In genomic region chr4:110653602-110654253, GRCh38 we compare ENCODE assay signal across 18 cellular contexts. TPM values are rescaled to one million over a fixed set of nuclear protein-coding genes. Genes with fewer than 3 reads are reported as not detected.
"Had no signal": no experiment of that assay in that cellular context is flagged by ENCODE, and none has a peak within 500 bp of the region (broad histone marks: within the 10 kb centered on the region; RNA-seq: fewer than 3 reads in every experiment).

No MANE protein-coding gene starts in this region.

- H3K9me3 Mint-ChIP-seq: activated CD4-positive, alpha-beta T cell treated with anti-CD3 and anti-CD28 coated beads, Interleukin-2, amount 10 ng/mL, durations not matched to agents 7 days and 5 days; activated naive CD4-positive, alpha-beta T cell treated with anti-CD3 and anti-CD28 coated beads for 36 hours; activated naive CD8-positive, alpha-beta T cell treated with anti-CD3 and anti-CD28 coated beads, Interleukin-2, amount 50 U/mL, for 24 hours; activated T-cell treated with anti-CD3 and anti-CD28 coated beads, Interleukin-2, amount 50 U/mL, for 24 hours; activated T-helper 2 cell treated with anti-CD3 and anti-CD28 coated beads, Interferon-gamma antibody, Interleukin-2, Interleukin-4, amounts not matched to agents 10 μg/mL and 5 μg/mL and 100 μg/mL, durations not matched to agents 14 hours and 24 hours and 36 hours; central memory CD8-positive, alpha-beta T cell; neural crest cell; stimulated activated naive CD8-positive, alpha-beta T cell treated with anti-CD3 and anti-CD28 coated beads, Interleukin-15, Interleukin-2, amounts not matched to agents 100 ng/mL and 50 ng/mL, for 24 hours; T-helper 1 cell treated with Interleukin-12 subunit alpha and Interleukin-12 subunit beta and Interleukin-4 antibody, amounts not matched to agents 30 μg/mL and 1 μg/mL, for 36 hours had no signal

- H3K9me3 ChIP-seq: gastrocnemius medialis, vagina had no signal

- H3K27me3 Mint-ChIP-seq: activated CD4-positive, alpha-beta T cell treated with anti-CD3 and anti-CD28 coated beads, Interleukin-2, amount 10 ng/mL, durations not matched to agents 7 days and 5 days had no signal

- H3K4me3 ChIP-seq: coronary artery, gastrocnemius medialis, tibial nerve, vagina had no signal

- H3K27me3 ChIP-seq: gastrocnemius medialis, vagina had no signal

- H3K4me1 Mint-ChIP-seq: activated CD4-positive, alpha-beta T cell treated with anti-CD3 and anti-CD28 coated beads, Interleukin-2, amount 10 ng/mL, durations not matched to agents 7 days and 5 days; activated naive CD8-positive, alpha-beta T cell treated with anti-CD3 and anti-CD28 coated beads, Interleukin-2, amount 50 U/mL, for 24 hours; central memory CD8-positive, alpha-beta T cell; neural crest cell had no signal

- DNase-seq: activated CD4-positive, alpha-beta T cell treated with anti-CD3 and anti-CD28 coated beads, Interleukin-2, amount 10 ng/mL, durations not matched to agents 7 days and 5 days; activated CD8-positive, alpha-beta T cell treated with anti-CD3 and anti-CD28 coated beads, Interleukin-2, amount 10 ng/mL, durations not matched to agents 7 days and 5 days; activated naive CD4-positive, alpha-beta T cell treated with anti-CD3 and anti-CD28 coated beads for 36 hours; activated naive CD8-positive, alpha-beta T cell treated with anti-CD3 and anti-CD28 coated beads, Interleukin-2, amount 50 U/mL, for 24 hours; activated T-cell treated with anti-CD3 and anti-CD28 coated beads, Interleukin-2, amount 50 U/mL, for 24 hours; aorta; gastrocnemius medialis; head of caudate nucleus had no signal

- H3K27ac ChIP-seq: coronary artery, gastrocnemius medialis, tibial nerve, vagina had no signal

- ATAC-seq: activated CD8-positive, alpha-beta T cell treated with anti-CD3 and anti-CD28 coated beads, Interleukin-2, amount 10 ng/mL, durations not matched to agents 7 days and 5 days; activated naive CD8-positive, alpha-beta T cell treated with anti-CD3 and anti-CD28 coated beads, Interleukin-2, amount 50 U/mL, for 24 hours; gastrocnemius medialis had no signal

- H3K36me3 ChIP-seq: gastrocnemius medialis, tibial nerve, vagina had no signal

- H3K4me3 Mint-ChIP-seq: activated CD4-positive, alpha-beta T cell treated with anti-CD3 and anti-CD28 coated beads, Interleukin-2, amount 10 ng/mL, durations not matched to agents 7 days and 5 days; activated CD8-positive, alpha-beta T cell treated with anti-CD3 and anti-CD28 coated beads, Interleukin-2, amount 10 ng/mL, durations not matched to agents 7 days and 5 days; activated naive CD4-positive, alpha-beta T cell treated with anti-CD3 and anti-CD28 coated beads for 36 hours; activated naive CD8-positive, alpha-beta T cell treated with anti-CD3 and anti-CD28 coated beads, Interleukin-2, amount 50 U/mL, for 24 hours; activated T-cell treated with anti-CD3 and anti-CD28 coated beads, Interleukin-2, amount 50 U/mL, for 24 hours; central memory CD8-positive, alpha-beta T cell; neural crest cell; stimulated activated naive CD8-positive, alpha-beta T cell treated with anti-CD3 and anti-CD28 coated beads, Interleukin-15, Interleukin-2, amounts not matched to agents 100 ng/mL and 50 ng/mL, for 24 hours; T-helper 1 cell treated with Interleukin-12 subunit alpha and Interleukin-12 subunit beta and Interleukin-4 antibody, amounts not matched to agents 30 μg/mL and 1 μg/mL, for 36 hours had no signal

- H3K4me1 ChIP-seq: gastrocnemius medialis, tibial nerve, vagina had no signal

- H3K27ac Mint-ChIP-seq: activated CD4-positive, alpha-beta T cell treated with anti-CD3 and anti-CD28 coated beads, Interleukin-2, amount 10 ng/mL, durations not matched to agents 7 days and 5 days; activated CD8-positive, alpha-beta T cell treated with anti-CD3 and anti-CD28 coated beads, Interleukin-2, amount 10 ng/mL, durations not matched to agents 7 days and 5 days; activated naive CD4-positive, alpha-beta T cell treated with anti-CD3 and anti-CD28 coated beads for 36 hours; activated naive CD8-positive, alpha-beta T cell treated with anti-CD3 and anti-CD28 coated beads, Interleukin-2, amount 50 U/mL, for 24 hours; activated T-cell treated with anti-CD3 and anti-CD28 coated beads, Interleukin-2, amount 50 U/mL, for 24 hours; activated T-helper 2 cell treated with anti-CD3 and anti-CD28 coated beads, Interferon-gamma antibody, Interleukin-2, Interleukin-4, amounts not matched to agents 10 μg/mL and 5 μg/mL and 100 μg/mL, durations not matched to agents 14 hours and 24 hours and 36 hours; stimulated activated naive CD8-positive, alpha-beta T cell treated with anti-CD3 and anti-CD28 coated beads, Interleukin-15, Interleukin-2, amounts not matched to agents 100 ng/mL and 50 ng/mL, for 24 hours; T-helper 1 cell treated with Interleukin-12 subunit alpha and Interleukin-12 subunit beta and Interleukin-4 antibody, amounts not matched to agents 30 μg/mL and 1 μg/mL, for 36 hours had no signal

RNA-seq across cellular contexts. Expression of gene PITX2, which starts 30.9 kb away (rescaled TPM):
- total RNA-seq: activated CD4-positive, alpha-beta T cell treated with anti-CD3 and anti-CD28 coated beads, Interleukin-2, amount 10 ng/mL, durations not matched to agents 7 days and 5 days; activated CD8-positive, alpha-beta T cell treated with anti-CD3 and anti-CD28 coated beads, Interleukin-2, amount 10 ng/mL, durations not matched to agents 7 days and 5 days; activated naive CD4-positive, alpha-beta T cell treated with anti-CD3 and anti-CD28 coated beads for 36 hours; activated T-helper 2 cell treated with anti-CD3 and anti-CD28 coated beads, Interferon-gamma antibody, Interleukin-2, Interleukin-4, amounts not matched to agents 10 μg/mL and 5 μg/mL and 100 μg/mL, durations not matched to agents 14 hours and 24 hours and 36 hours; liver; mesenteric fat pad; tibial nerve had no signal
